28 cellular contexts compared by ENCODE assay signal in genomic region chr13:90246946-90247345, GRCh38.
DNase-seq lines count a peak whose midpoint lies in the region; ATAC-seq, FAIRE-seq and TF ChIP-seq lines count a peak whose summit lies in the region.
"Had no signal": no experiment of that assay in that cellular context is flagged by ENCODE, and none has a peak within 500 bp of the region (broad histone marks: within the 10 kb centered on the region; RNA-seq: fewer than 3 reads in every experiment).

No MANE protein-coding gene starts in this region.

- no peaks in the 10 kb centered on the region for H3F3A ChIP-seq in neural cell (ENCODE audit: insufficient read depth, low read length, poor library complexity, severe bottlenecking)

- in situ Hi-C loops in K562 (cut with MboI), result no loop called here

- H3K9ac ChIP-seq in K562 (ENCODE audit: insufficient read depth in 1 of 2, low read depth in 2 of 2, low read length in 2 of 2), result no peak overlapping the region
- no peak overlapping the region for H3K9ac ChIP-seq in neural cell (ENCODE audit: low read length)
- H3K9ac ChIP-seq: BLaER1 had no signal

- H3K9me3 Mint-ChIP-seq in glutamatergic neuron (ENCODE audit: unreplicated experiment), result peaks cover 6% of the 10 kb centered on the region
- H3K9me3 Mint-ChIP-seq in naive thymus-derived CD8-positive, alpha-beta T cell, result peaks cover 0 to 32% (median 11%) of the 10 kb centered on the region in 9 donors

- no peaks in the 10 kb centered on the region for H3K9me2 ChIP-seq in neural cell (ENCODE audit: insufficient read depth, low read length)

- peak; percentile 78 for FAIRE-seq in G401.6 (lab: Jason Lieb, UNC)
- FAIRE-seq in K562 (lab: Jason Lieb, UNC), result no peak
- FAIRE-seq: A204.1, GM12878, GM12892, GM18507 had no signal

- peak overlapping the region; percentile 74 for H3K4me3 Mint-ChIP-seq in glutamatergic neuron (ENCODE audit: unreplicated experiment)
- H3K4me3 Mint-ChIP-seq in naive thymus-derived CD8-positive, alpha-beta T cell, result no peak overlapping the region
- H3K4me3 Mint-ChIP-seq: CD14-positive monocyte; CD4-positive, alpha-beta memory T cell; CD4-positive, CD25-positive, alpha-beta regulatory T cell; CD8-positive, alpha-beta memory T cell had no signal

- H3K4me2 ChIP-seq in K562 (ENCODE audit: insufficient read depth, low read length), result no peak overlapping the region
- peak overlapping the region; percentile 31 for H3K4me2 ChIP-seq in neural cell (ENCODE audit: low read length)
- H3K4me2 ChIP-seq: BLaER1 had no signal

- no peak for ATAC-seq in K562
- no peak for ATAC-seq in naive thymus-derived CD8-positive, alpha-beta T cell
- ATAC-seq: GM12878 had no signal

- H3K27me3 Mint-ChIP-seq in glutamatergic neuron (ENCODE audit: unreplicated experiment), result no peaks in the 10 kb centered on the region
- H3K27me3 Mint-ChIP-seq in naive thymus-derived CD8-positive, alpha-beta T cell, result no peaks in the 10 kb centered on the region
- H3K27me3 Mint-ChIP-seq: CD4-positive, alpha-beta memory T cell; CD4-positive, CD25-positive, alpha-beta regulatory T cell; CD8-positive, alpha-beta memory T cell had no signal

- no peaks in the 10 kb centered on the region for H3K4me1 ChIP-seq in K562 (replicated peaks in 1 of 2; ENCODE audit: control insufficient read depth in 2 of 2, insufficient read depth in 2 of 2, low read length in 2 of 2)
- no peaks in the 10 kb centered on the region for H3K4me1 ChIP-seq in A673 (ENCODE audit: insufficient read depth, low read length, poor library complexity, severe bottlenecking)
- H3K4me1 ChIP-seq: BLaER1 had no signal

- POLR2A ChIA-PET in K562 (lab: Yijun Ruan, JAX) (no interaction called here), A673 (lab: Charles Lee; ENCODE audit: low non-redundant PET) (no interaction called here)
- POLR2A ChIA-PET in naive thymus-derived CD8-positive, alpha-beta T cell (lab: Charles Lee), result no interaction called here

- H3K27ac ChIP-seq in K562 (ENCODE audit: extremely low read depth, low read depth, low read length) (no peak overlapping the region), neural cell (ENCODE audit: low read length) (peak overlapping the region; percentile 25), A673 (ENCODE audit: low read depth, low read length, poor library complexity, severe bottlenecking) (no peak overlapping the region)
- H3K27ac ChIP-seq: BLaER1 had no signal

- TF ChIP-seq EP300 in K562 (IDR thresholded peaks at IDR 0.05; ENCODE audit: low read length), result no peak
- no peak for TF ChIP-seq EP300 in neural cell (conservative IDR thresholded peaks at IDR 0.05; ENCODE audit: poor library complexity, severe bottlenecking)

- TF ChIP-seq RAD21 in K562 (CRISPR knock-in tag; conservative IDR thresholded peaks at IDR 0.05 in 1 of 2, IDR thresholded peaks at IDR 0.05 in 1 of 2) (no peak), neural cell (conservative IDR thresholded peaks at IDR 0.05) (no peak)

- peaks cover under 1% of the 10 kb centered on the region for H3K36me3 Mint-ChIP-seq in glutamatergic neuron (ENCODE audit: unreplicated experiment)
- no peaks in the 10 kb centered on the region for H3K36me3 Mint-ChIP-seq in naive thymus-derived CD8-positive, alpha-beta T cell
- H3K36me3 Mint-ChIP-seq: CD14-positive monocyte; CD4-positive, alpha-beta memory T cell; CD4-positive, CD25-positive, alpha-beta regulatory T cell; CD8-positive, alpha-beta memory T cell had no signal

- H3K27me3 ChIP-seq in K562 (ENCODE audit: control insufficient read depth in 2 of 2, insufficient read depth in 2 of 2, low read length in 2 of 2) (no peaks in the 10 kb centered on the region), neural cell (ENCODE audit: insufficient read depth, low read depth, low read length) (no peaks in the 10 kb centered on the region), A673 (replicated peaks; ENCODE audit: insufficient read depth, low read depth, low read length, poor library complexity) (no peaks in the 10 kb centered on the region)
- H3K27me3 ChIP-seq: BE2C, BLaER1 had no signal

- H3K79me2 ChIP-seq in K562 (ENCODE audit: control insufficient read depth, insufficient read depth, low read length) (no peaks in the 10 kb centered on the region), neural cell (replicated peaks; ENCODE audit: insufficient read depth, low read length) (no peaks in the 10 kb centered on the region)

- BruUV-seq in K562 (replicated peaks; lab: Mats Ljungman, UMichigan) (no TSS peak), A673 (replicated peaks; lab: Mats Ljungman, UMichigan) (no TSS peak)

- TF ChIP-seq CTCF in K562 (IDR thresholded peaks at IDR 0.05 in 2 of 3, conservative IDR thresholded peaks at IDR 0.05 in 1 of 3; ENCODE audit: insufficient read depth in 2 of 3, low read depth in 1 of 3, low read length in 3 of 3) (no peak), glutamatergic neuron (IDR thresholded peaks at IDR 0.05; ENCODE audit: partially characterized antibody, unreplicated experiment) (no peak), neural cell (IDR thresholded peaks at IDR 0.05; ENCODE audit: poor library complexity, severe bottlenecking) (no peak), A673 (conservative IDR thresholded peaks at IDR 0.05; ENCODE audit: low read depth, low read length) (no peak)

- TF ChIP-seq POLR2A in K562 (conservative IDR thresholded peaks at IDR 0.05), result no peak

- intact Hi-C loops in K562 (cut with micrococcal nuclease) (no loop called here), A673 (cut with micrococcal nuclease; ENCODE audit: unreplicated experiment) (no loop called here)

- H3K27ac Mint-ChIP-seq in glutamatergic neuron (ENCODE audit: unreplicated experiment), result peak overlapping the region; percentile 75
- H3K27ac Mint-ChIP-seq in naive thymus-derived CD8-positive, alpha-beta T cell, result no peak overlapping the region
- H3K27ac Mint-ChIP-seq: CD14-positive monocyte; CD4-positive, alpha-beta memory T cell; CD4-positive, CD25-positive, alpha-beta regulatory T cell had no signal

- H3K9me1 ChIP-seq in K562 (ENCODE audit: control insufficient read depth, insufficient read depth, low read length), result no peaks in the 10 kb centered on the region

- H3K9me3 ChIP-seq in K562 (replicated peaks; ENCODE audit: control insufficient read depth, insufficient read depth, low read depth, low read length) (no peaks in the 10 kb centered on the region), neural cell (ENCODE audit: low read length) (no peaks in the 10 kb centered on the region), A673 (ENCODE audit: low read depth, low read length, poor library complexity, severe bottlenecking) (no peaks in the 10 kb centered on the region)
- H3K9me3 ChIP-seq: BE2C had no signal

- H2AFZ ChIP-seq in K562 (ENCODE audit: low read depth, low read length) (no peak overlapping the region), neural cell (ENCODE audit: low read depth, low read length) (no peak overlapping the region)

- DNase-seq in K562 (ENCODE audit: extremely low read depth in 1 of 4, low spot score in 3 of 4) (no peak), glutamatergic neuron (no peak), A673 (ENCODE audit: low spot score) (no peak)
- no peak for DNase-seq in naive thymus-derived CD8-positive, alpha-beta T cell
- DNase-seq in activated CD4-positive, CD25-positive, alpha-beta regulatory T cell treated with anti-CD3 and anti-CD28 coated beads, Interleukin-2, amount 50 U/mL, for 72 hours, result no peak
- DNase-seq in stimulated activated CD4-positive, alpha-beta T cell treated with anti-CD3 and anti-CD28 coated beads, Interleukin-1b, Interleukin-23, amount 100 ng/mL, for 48 hours, result no peak
- DNase-seq: 8988T; ACHN; BE2C; C1 segment of cervical spinal cord; CD4-positive, alpha-beta memory T cell; CD4-positive, CD25-positive, alpha-beta regulatory T cell; CD8-positive, alpha-beta memory T cell; COR-L47; DMS 273 treated with DMSO at 0.1 percent for 48 hours; DMS153; DMS53; DMS79; DND-41; GDM1 had no signal

- CTCF ChIA-PET in K562 (lab: Yijun Ruan, JAX; ENCODE audit: low intra/inter-chr PET ratio) (no interaction called here), A673 (lab: Charles Lee) (no interaction called here)

- H3K36me3 ChIP-seq in K562 (ENCODE audit: control insufficient read depth, insufficient read depth, low read length) (no peaks in the 10 kb centered on the region), neural cell (ENCODE audit: insufficient read depth, low read length) (no peaks in the 10 kb centered on the region), A673 (ENCODE audit: insufficient read depth, low read length, poor library complexity, severe bottlenecking) (no peaks in the 10 kb centered on the region)
- H3K36me3 ChIP-seq: BE2C, BLaER1 had no signal

- H3K4me3 ChIP-seq in K562 (no peak overlapping the region), neural cell (ENCODE audit: low read length) (no peak overlapping the region), A673 (ENCODE audit: low read depth, low read length, poor library complexity, severe bottlenecking) (no peak overlapping the region)
- H3K4me3 ChIP-seq: BLaER1, GM12878 had no signal

- 1% methylated on average over 1 of the region's 1 CpG for WGBS in K562 (ENCODE audit: insufficient coverage, low coverage, missing lambda C conversion rate)

- H3K4me1 Mint-ChIP-seq in glutamatergic neuron (ENCODE audit: low read depth, unreplicated experiment), result peaks cover 14% of the 10 kb centered on the region
- no peaks in the 10 kb centered on the region for H3K4me1 Mint-ChIP-seq in naive thymus-derived CD8-positive, alpha-beta T cell
- H3K4me1 Mint-ChIP-seq: CD14-positive monocyte; CD4-positive, alpha-beta memory T cell; CD4-positive, CD25-positive, alpha-beta regulatory T cell; CD8-positive, alpha-beta memory T cell had no signal

- no peaks in the 10 kb centered on the region for H4K20me1 ChIP-seq in K562 (replicated peaks; ENCODE audit: control insufficient read depth, insufficient read depth, low read length)
- no peaks in the 10 kb centered on the region for H4K20me1 ChIP-seq in neural cell (ENCODE audit: insufficient read depth)
- H4K20me1 ChIP-seq: BLaER1 had no signal

TF ChIP-seq in K562, 482 proteins besides CTCF, POLR2A, EP300 and RAD21 (continues in another document):
- no peak for TF ChIP-seq MTA1 (IDR thresholded peaks at IDR 0.05; ENCODE audit: borderline replicate concordance)
- no peak for TF ChIP-seq ZBTB17 (CRISPR knock-in tag; IDR thresholded peaks at IDR 0.05)
- TF ChIP-seq YBX1 (IDR thresholded peaks at IDR 0.05), result no peak
- peak; percentile 79 for TF ChIP-seq CEBPB (tag; IDR thresholded peaks at IDR 0.05)
- TF ChIP-seq BCOR (IDR thresholded peaks at IDR 0.05), result no peak
- no peak for TF ChIP-seq HIVEP1 (CRISPR knock-in tag; IDR thresholded peaks at IDR 0.05)
- no peak for TF ChIP-seq ETS2 (tag; IDR thresholded peaks at IDR 0.05; ENCODE audit: borderline replicate concordance, poor library complexity, severe bottlenecking)

TF ChIP-seq in neural cell, 6 proteins besides CTCF, POLR2A, EP300 and RAD21 (continues in another document):
- TF ChIP-seq TAF1 (IDR thresholded peaks at IDR 0.05; ENCODE audit: low read depth) (no peak), EZH2 (IDR thresholded peaks at IDR 0.05; ENCODE audit: borderline replicate concordance, insufficient read depth, low read length, poor library complexity, severe bottlenecking) (no peak), SMC3 (conservative IDR thresholded peaks at IDR 0.05; ENCODE audit: poor library complexity) (no peak), MXI1 (conservative IDR thresholded peaks at IDR 0.05; ENCODE audit: poor library complexity, severe bottlenecking) (no peak), POLR2AphosphoS5 (IDR thresholded peaks at IDR 0.05) (no peak)
